Comparison of ENCODE assay signal across 26 cellular contexts in the genomic region with DNA sequence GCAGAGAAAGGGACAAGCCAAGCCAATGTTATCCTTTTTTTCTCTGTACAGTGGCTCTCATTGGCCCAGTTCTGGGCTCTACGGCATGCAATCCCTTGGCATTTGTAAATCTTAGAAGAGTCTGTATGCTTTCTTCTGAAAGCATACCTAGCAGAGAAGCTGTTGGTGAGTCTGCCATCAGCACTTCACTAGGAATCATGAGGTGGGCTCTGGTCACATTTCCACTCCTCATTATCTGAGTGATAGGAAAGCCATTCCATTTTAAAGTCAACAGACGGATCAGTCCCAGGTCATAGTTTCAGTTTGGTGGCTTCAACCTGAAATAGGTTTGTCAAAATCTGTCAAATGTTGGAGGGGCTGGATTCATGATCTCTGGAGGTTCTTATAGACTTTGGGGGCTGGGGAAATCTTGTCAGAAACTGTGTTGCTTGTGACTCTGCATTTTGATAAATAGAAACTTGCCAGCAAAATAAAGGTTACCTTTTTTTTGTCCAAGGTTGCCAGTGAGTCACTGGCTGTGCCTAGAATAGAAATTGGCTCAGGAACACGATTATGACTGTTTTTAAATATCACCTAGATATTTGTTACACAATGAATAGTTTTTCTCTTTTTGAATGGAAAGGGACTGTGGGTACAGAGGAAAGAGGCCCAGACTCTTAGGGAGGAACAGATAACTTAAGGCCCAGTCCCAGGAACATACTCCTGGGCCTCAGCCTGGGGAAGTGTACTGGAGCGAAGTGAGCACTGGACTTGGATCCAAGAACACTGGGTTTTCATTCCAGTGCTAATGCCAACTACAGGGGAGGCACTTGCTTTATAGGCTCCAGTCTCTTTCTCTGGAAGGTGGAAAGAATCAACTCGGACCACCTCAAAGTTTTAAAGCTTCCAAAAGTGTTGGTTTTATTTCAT.
DNase-seq lines count a peak whose midpoint lies in the region; ATAC-seq, FAIRE-seq and TF ChIP-seq lines count a peak whose summit lies in the region.
"Had no signal": no experiment of that assay in that cellular context is flagged by ENCODE, and none has a peak within 500 bp of the region (broad histone marks: within the 10 kb centered on the region; RNA-seq: fewer than 3 reads in every experiment).

No MANE protein-coding gene starts in this region.

- H3K36me3 ChIP-seq in heart left ventricle (no peaks in the 10 kb centered on the region), testis (ENCODE audit: low read depth, missing control alignments) (no peaks in the 10 kb centered on the region)
- H3K36me3 ChIP-seq: BLaER1 had no signal

- peak overlapping the region; percentile 57 to 84 (median 70) for H3K27ac ChIP-seq in heart left ventricle
- peak overlapping the region; percentile 29 to 32 for H3K27ac ChIP-seq in coronary artery
- H3K27ac ChIP-seq in testis, result no peak overlapping the region
- H3K27ac ChIP-seq: BLaER1 had no signal

- intact Hi-C loops in heart left ventricle (cut with DNase I), result loop anchor here in 1 of 10 donors (5.0 kb wide), 1 partner anchor 50 kb away; no protein-coding TSS in a partner anchor
- intact Hi-C loops in left cardiac atrium (cut with DNase I), result no loop called here
- intact Hi-C loops in testis (cut with DNase I; ENCODE audit: low total_unique reads), result no loop called here

- 34 to 47% (median 40%) methylated on average over 5 of the region's 5 CpGs for WGBS in heart left ventricle, 4 donors
- WGBS in testis, 2 donors, result 62 to 74% methylated on average over 5 of the region's 5 CpGs

- H3K4me1 ChIP-seq in heart left ventricle (peaks cover 0 to 23% (median 4%) of the 10 kb centered on the region in 12 donors), testis (no peaks in the 10 kb centered on the region)
- H3K4me1 ChIP-seq: BLaER1 had no signal

- no peaks in the 10 kb centered on the region for H3K9me3 ChIP-seq in heart left ventricle
- no peaks in the 10 kb centered on the region for H3K9me3 ChIP-seq in testis
- H3K9me3 ChIP-seq: BLaER1 had no signal

- TF ChIP-seq POLR2A in heart left ventricle (IDR thresholded peaks at IDR 0.05) (no peak), testis (IDR thresholded peaks at IDR 0.05) (no peak)

- ATAC-seq in heart left ventricle, result peak; percentile 76 to 94 (median 94)
- ATAC-seq in left cardiac atrium, result no peak
- no peak for ATAC-seq in HG02642 (IDR thresholded peaks at IDR 0.05; ENCODE audit: poor library complexity, unreplicated experiment)
- ATAC-seq: GM23338, K562 had no signal

- no peaks in the 10 kb centered on the region for H3K27me3 ChIP-seq in heart left ventricle
- no peaks in the 10 kb centered on the region for H3K27me3 ChIP-seq in testis
- H3K27me3 ChIP-seq: BLaER1 had no signal

- TF ChIP-seq CTCF in heart left ventricle (IDR thresholded peaks at IDR 0.05) (no peak), coronary artery (IDR thresholded peaks at IDR 0.05) (no peak), testis (IDR thresholded peaks at IDR 0.05) (no peak)

- DNase-seq in heart left ventricle (peak in 1 of 5 donors; percentile 58), left cardiac atrium (no peak), coronary artery (ENCODE audit: low spot score) (no peak), NCI-H748 (lab: John Stamatoyannopoulos, UW; ENCODE audit: unreplicated experiment) (no peak), testis (no peak)
- DNase-seq in stimulated activated CD4-positive, alpha-beta T cell treated with anti-CD3 and anti-CD28 coated beads, Interleukin-12 subunit alpha, Interleukin-12 subunit beta, amount 100 ng/mL, for 4 hours, result no peak
- DNase-seq: CD4-positive, CD25-positive, alpha-beta regulatory T cell; H9; Kasumi-1; MV-4-11; NCI-H1105; NCI-H1436 treated with DMSO at 0.1 percent for 48 hours; NCI-H187 treated with DMSO at 0.1 percent for 48 hours; NCI-H2171 treated with DMSO at 0.1 percent for 48 hours; NCI-H345; NCI-H524; NCI-H774; SHP77 treated with DMSO at 0.1 percent for 48 hours had no signal

- FAIRE-seq in islet of Langerhans (lab: Jason Lieb, UNC), result peak; percentile 90
- FAIRE-seq: A204.1, G401.6, HTR-8/SVneo, K562 had no signal

- H3K4me3 ChIP-seq in heart left ventricle, result no peak overlapping the region
- H3K4me3 ChIP-seq in coronary artery, result no peak overlapping the region
- no peak overlapping the region for H3K4me3 ChIP-seq in testis
- H3K4me3 ChIP-seq: BLaER1, GM23338, K562 had no signal

Comparison
In these comparisons a context has a peak if more than half of its experiments do, and no peak if none do; other contexts are left out.
1. ATAC-seq: peak in heart left ventricle (4 of 4); none in left cardiac atrium (0 of 2) and HG02642 (single experiment).
2. H3K27ac ChIP-seq: peak in heart left ventricle (12 of 12) and coronary artery (2 of 2); none in testis (0 of 2).